2 cellular contexts compared by ENCODE assay signal in the genomic region with DNA sequence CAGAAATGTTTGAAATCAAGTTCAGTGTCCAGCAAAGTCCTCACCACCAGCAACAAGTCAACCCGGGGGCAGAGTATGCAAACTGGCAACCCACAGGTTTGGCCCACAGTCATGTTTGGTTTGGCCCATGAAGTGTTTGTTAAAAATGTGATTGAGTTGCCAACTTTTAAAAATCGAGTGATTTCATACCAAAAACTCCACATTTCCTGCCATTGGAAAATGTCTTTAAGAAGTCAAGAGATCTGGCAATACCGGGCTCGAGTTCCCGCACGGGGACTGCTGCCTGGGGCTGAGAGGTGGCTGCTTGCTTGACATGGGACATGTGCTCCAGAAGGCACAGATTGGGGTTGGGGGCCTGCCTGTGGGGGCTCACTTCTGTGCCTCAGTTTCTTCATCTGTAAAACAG.
TF ChIP-seq lines count a peak whose summit lies in the region.

No MANE protein-coding gene starts in this region.

TF ChIP-seq in liver, 16 proteins besides CTCF, POLR2A, EP300 and RAD21:
- TF ChIP-seq HNF4G (IDR thresholded peaks at IDR 0.05) (peak; percentile 29), GABPA (IDR thresholded peaks at IDR 0.05 in 1 of 2, conservative IDR thresholded peaks at IDR 0.05 in 1 of 2) (no peak), HNF4A (conservative IDR thresholded peaks at IDR 0.05) (peak; percentile 76 to 78), YY1 (IDR thresholded peaks at IDR 0.05) (peak; percentile 12), RXRA (IDR thresholded peaks at IDR 0.05) (peak in 1 of 2 donors; percentile 71), FOXA1 (IDR thresholded peaks at IDR 0.05) (peak; percentile 18), SP1 (IDR thresholded peaks at IDR 0.05) (no peak), TAF1 (conservative IDR thresholded peaks at IDR 0.05) (no peak), JUND (IDR thresholded peaks at IDR 0.05) (no peak), NR2F2 (IDR thresholded peaks at IDR 0.05) (no peak), EGR1 (IDR thresholded peaks at IDR 0.05; ENCODE audit: low read depth in 2 of 2) (no peak), FOXA2 (IDR thresholded peaks at IDR 0.05) (no peak)
- TF ChIP-seq, protein P1, sequence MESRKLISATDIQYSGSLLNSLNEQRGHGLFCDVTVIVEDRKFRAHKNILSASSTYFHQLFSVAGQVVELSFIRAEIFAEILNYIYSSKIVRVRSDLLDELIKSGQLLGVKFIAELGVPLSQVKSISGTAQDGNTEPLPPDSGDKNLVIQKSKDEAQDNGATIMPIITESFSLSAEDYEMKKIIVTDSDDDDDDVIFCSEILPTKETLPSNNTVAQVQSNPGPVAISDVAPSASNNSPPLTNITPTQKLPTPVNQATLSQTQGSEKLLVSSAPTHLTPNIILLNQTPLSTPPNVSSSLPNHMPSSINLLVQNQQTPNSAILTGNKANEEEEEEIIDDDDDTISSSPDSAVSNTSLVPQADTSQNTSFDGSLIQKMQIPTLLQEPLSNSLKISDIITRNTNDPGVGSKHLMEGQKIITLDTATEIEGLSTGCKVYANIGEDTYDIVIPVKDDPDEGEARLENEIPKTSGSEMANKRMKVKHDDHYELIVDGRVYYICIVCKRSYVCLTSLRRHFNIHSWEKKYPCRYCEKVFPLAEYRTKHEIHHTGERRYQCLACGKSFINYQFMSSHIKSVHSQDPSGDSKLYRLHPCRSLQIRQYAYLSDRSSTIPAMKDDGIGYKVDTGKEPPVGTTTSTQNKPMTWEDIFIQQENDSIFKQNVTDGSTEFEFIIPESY (IDR thresholded peaks at IDR 0.05): peak; percentile 14
- TF ChIP-seq, protein P2, sequence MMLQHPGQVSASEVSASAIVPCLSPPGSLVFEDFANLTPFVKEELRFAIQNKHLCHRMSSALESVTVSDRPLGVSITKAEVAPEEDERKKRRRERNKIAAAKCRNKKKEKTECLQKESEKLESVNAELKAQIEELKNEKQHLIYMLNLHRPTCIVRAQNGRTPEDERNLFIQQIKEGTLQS (IDR thresholded peaks at IDR 0.05): no peak
- TF ChIP-seq, protein P3, sequence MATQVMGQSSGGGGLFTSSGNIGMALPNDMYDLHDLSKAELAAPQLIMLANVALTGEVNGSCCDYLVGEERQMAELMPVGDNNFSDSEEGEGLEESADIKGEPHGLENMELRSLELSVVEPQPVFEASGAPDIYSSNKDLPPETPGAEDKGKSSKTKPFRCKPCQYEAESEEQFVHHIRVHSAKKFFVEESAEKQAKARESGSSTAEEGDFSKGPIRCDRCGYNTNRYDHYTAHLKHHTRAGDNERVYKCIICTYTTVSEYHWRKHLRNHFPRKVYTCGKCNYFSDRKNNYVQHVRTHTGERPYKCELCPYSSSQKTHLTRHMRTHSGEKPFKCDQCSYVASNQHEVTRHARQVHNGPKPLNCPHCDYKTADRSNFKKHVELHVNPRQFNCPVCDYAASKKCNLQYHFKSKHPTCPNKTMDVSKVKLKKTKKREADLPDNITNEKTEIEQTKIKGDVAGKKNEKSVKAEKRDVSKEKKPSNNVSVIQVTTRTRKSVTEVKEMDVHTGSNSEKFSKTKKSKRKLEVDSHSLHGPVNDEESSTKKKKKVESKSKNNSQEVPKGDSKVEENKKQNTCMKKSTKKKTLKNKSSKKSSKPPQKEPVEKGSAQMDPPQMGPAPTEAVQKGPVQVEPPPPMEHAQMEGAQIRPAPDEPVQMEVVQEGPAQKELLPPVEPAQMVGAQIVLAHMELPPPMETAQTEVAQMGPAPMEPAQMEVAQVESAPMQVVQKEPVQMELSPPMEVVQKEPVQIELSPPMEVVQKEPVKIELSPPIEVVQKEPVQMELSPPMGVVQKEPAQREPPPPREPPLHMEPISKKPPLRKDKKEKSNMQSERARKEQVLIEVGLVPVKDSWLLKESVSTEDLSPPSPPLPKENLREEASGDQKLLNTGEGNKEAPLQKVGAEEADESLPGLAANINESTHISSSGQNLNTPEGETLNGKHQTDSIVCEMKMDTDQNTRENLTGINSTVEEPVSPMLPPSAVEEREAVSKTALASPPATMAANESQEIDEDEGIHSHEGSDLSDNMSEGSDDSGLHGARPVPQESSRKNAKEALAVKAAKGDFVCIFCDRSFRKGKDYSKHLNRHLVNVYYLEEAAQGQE (IDR thresholded peaks at IDR 0.05): no peak
- TF ChIP-seq, protein P4, sequence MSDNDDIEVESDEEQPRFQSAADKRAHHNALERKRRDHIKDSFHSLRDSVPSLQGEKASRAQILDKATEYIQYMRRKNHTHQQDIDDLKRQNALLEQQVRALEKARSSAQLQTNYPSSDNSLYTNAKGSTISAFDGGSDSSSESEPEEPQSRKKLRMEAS (IDR thresholded peaks at IDR 0.05): peak; percentile 25

TF ChIP-seq in HepG2, 621 proteins besides CTCF, POLR2A, EP300 and RAD21:
- TF ChIP-seq SMAD3 (CRISPR knock-in tag; IDR thresholded peaks at IDR 0.05) (no peak), ZNF543 (CRISPR knock-in tag; IDR thresholded peaks at IDR 0.05) (no peak), PHB2 (IDR thresholded peaks at IDR 0.05; ENCODE audit: partially characterized antibody) (no peak), KLF13 (CRISPR knock-in tag; IDR thresholded peaks at IDR 0.05) (no peak)
- TF ChIP-seq, protein P5, sequence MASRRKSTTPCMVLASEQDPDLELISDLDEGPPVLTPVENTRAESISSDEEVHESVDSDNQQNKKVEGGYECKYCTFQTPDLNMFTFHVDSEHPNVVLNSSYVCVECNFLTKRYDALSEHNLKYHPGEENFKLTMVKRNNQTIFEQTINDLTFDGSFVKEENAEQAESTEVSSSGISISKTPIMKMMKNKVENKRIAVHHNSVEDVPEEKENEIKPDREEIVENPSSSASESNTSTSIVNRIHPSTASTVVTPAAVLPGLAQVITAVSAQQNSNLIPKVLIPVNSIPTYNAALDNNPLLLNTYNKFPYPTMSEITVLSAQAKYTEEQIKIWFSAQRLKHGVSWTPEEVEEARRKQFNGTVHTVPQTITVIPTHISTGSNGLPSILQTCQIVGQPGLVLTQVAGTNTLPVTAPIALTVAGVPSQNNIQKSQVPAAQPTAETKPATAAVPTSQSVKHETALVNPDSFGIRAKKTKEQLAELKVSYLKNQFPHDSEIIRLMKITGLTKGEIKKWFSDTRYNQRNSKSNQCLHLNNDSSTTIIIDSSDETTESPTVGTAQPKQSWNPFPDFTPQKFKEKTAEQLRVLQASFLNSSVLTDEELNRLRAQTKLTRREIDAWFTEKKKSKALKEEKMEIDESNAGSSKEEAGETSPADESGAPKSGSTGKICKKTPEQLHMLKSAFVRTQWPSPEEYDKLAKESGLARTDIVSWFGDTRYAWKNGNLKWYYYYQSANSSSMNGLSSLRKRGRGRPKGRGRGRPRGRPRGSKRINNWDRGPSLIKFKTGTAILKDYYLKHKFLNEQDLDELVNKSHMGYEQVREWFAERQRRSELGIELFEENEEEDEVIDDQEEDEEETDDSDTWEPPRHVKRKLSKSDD (CRISPR knock-in tag; IDR thresholded peaks at IDR 0.05; ENCODE audit: low read depth): no peak
- TF ChIP-seq, protein P6, sequence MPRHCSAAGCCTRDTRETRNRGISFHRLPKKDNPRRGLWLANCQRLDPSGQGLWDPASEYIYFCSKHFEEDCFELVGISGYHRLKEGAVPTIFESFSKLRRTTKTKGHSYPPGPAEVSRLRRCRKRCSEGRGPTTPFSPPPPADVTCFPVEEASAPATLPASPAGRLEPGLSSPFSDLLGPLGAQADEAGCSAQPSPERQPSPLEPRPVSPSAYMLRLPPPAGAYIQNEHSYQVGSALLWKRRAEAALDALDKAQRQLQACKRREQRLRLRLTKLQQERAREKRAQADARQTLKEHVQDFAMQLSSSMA (CRISPR knock-in tag; IDR thresholded peaks at IDR 0.05): no peak
- TF ChIP-seq, protein P7, sequence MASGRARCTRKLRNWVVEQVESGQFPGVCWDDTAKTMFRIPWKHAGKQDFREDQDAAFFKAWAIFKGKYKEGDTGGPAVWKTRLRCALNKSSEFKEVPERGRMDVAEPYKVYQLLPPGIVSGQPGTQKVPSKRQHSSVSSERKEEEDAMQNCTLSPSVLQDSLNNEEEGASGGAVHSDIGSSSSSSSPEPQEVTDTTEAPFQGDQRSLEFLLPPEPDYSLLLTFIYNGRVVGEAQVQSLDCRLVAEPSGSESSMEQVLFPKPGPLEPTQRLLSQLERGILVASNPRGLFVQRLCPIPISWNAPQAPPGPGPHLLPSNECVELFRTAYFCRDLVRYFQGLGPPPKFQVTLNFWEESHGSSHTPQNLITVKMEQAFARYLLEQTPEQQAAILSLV (CRISPR knock-in tag; IDR thresholded peaks at IDR 0.05; ENCODE audit: borderline replicate concordance): no peak
- TF ChIP-seq, protein P8, sequence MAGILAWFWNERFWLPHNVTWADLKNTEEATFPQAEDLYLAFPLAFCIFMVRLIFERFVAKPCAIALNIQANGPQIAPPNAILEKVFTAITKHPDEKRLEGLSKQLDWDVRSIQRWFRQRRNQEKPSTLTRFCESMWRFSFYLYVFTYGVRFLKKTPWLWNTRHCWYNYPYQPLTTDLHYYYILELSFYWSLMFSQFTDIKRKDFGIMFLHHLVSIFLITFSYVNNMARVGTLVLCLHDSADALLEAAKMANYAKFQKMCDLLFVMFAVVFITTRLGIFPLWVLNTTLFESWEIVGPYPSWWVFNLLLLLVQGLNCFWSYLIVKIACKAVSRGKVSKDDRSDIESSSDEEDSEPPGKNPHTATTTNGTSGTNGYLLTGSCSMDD (CRISPR knock-in tag; IDR thresholded peaks at IDR 0.05): no peak
- TF ChIP-seq, protein P9, sequence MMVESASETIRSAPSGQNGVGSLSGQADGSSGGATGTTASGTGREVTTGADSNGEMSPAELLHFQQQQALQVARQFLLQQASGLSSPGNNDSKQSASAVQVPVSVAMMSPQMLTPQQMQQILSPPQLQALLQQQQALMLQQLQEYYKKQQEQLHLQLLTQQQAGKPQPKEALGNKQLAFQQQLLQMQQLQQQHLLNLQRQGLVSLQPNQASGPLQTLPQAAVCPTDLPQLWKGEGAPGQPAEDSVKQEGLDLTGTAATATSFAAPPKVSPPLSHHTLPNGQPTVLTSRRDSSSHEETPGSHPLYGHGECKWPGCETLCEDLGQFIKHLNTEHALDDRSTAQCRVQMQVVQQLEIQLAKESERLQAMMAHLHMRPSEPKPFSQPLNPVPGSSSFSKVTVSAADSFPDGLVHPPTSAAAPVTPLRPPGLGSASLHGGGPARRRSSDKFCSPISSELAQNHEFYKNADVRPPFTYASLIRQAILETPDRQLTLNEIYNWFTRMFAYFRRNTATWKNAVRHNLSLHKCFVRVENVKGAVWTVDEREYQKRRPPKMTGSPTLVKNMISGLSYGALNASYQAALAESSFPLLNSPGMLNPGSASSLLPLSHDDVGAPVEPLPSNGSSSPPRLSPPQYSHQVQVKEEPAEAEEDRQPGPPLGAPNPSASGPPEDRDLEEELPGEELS (CRISPR knock-in tag; IDR thresholded peaks at IDR 0.05): no peak
